ENCODE assay signal across 8 cellular contexts in the genomic region with DNA sequence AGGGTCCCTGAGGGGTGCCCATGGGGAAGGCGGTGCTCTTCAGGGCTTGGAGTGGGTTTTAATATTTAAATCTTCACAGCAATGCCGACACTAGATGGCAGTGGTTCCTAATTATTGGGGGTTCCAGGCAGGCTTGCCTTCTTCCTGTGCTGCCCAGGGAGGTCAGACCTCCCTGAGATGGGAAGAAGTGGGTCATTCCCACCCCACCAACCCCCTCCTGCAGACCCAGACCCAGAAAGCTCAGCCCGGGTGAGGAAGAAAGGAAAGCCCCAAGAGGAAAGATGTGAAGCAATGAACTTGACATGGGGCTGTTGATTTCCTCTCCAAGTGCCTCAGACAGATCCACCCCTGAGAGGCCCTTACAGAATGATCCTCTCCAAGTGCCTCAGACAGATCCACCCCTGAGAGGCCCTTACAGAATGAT.
A peak's percentile ranks its signal among the peaks of the same experiment; 100 is the strongest.
DNase-seq lines count a peak whose midpoint lies in the region; ATAC-seq and TF ChIP-seq lines count a peak whose summit lies in the region.

No MANE protein-coding gene starts in this region.

- POLR2A ChIA-PET in Panc1 (lab: Charles Lee) = no interaction called here

- TF ChIP-seq CTCF in Panc1 (IDR thresholded peaks at IDR 0.05) (peak; percentile 87), fibroblast of villous mesenchyme (IDR thresholded peaks at IDR 0.05; ENCODE audit: insufficient read depth, low read depth, low read length) (peak; percentile 71)

- in situ Hi-C loops in Panc1 (cut with HindIII; ENCODE audit: low pct_unique_long_range_greater_than_20kb, low sequenced_read_pairs) = no loop called here

- H3K27me3 Mint-ChIP-seq in activated T-cell treated with anti-CD3 and anti-CD28 coated beads, Interleukin-2, amount 50 U/mL, for 72 hours (ENCODE audit: low read depth) = no peaks in the 10 kb centered on the region

- CTCF ChIA-PET in Panc1 (lab: Charles Lee) = interaction anchor here (2.6 kb wide), 1 partner anchor 135 kb away, joined by 16 read pairs; no protein-coding TSS in a partner anchor

- no peaks in the 10 kb centered on the region for H3K9me3 Mint-ChIP-seq in activated T-cell treated with anti-CD3 and anti-CD28 coated beads, Interleukin-2, amount 50 U/mL, for 72 hours

- no peak overlapping the region for H3K27ac ChIP-seq in Panc1 (ENCODE audit: low read length)

- intact Hi-C loops in Panc1 (cut with micrococcal nuclease; ENCODE audit: unreplicated experiment) = loop anchor here (1.0 to 10.0 kb wide), 2 partner anchors 135 to 315 kb away; no protein-coding TSS in a partner anchor

- H3K4me1 Mint-ChIP-seq in activated T-cell treated with anti-CD3 and anti-CD28 coated beads, Interleukin-2, amount 50 U/mL, for 72 hours (ENCODE audit: low read depth) = no peaks in the 10 kb centered on the region

- H3K36me3 Mint-ChIP-seq in activated T-cell treated with anti-CD3 and anti-CD28 coated beads, Interleukin-2, amount 50 U/mL, for 72 hours (ENCODE audit: insufficient read depth in 2 of 2) = no peaks in the 10 kb centered on the region

- TF ChIP-seq RAD21 in Ishikawa (IDR thresholded peaks at IDR 0.05; ENCODE audit: low read depth) = peak; percentile 95

- DNase-seq in ELR (ENCODE audit: low read depth) = peak; percentile 81
- peak; percentile 45 for DNase-seq in Panc1 (ENCODE audit: low read depth, low spot score)
- peak; percentile 64 to 70 for DNase-seq in activated T-cell treated with anti-CD3 and anti-CD28 coated beads, Interleukin-2, amount 50 U/mL, for 72 hours
- peak; percentile 79 for DNase-seq in fibroblast of villous mesenchyme (ENCODE audit: low read depth)
- DNase-seq in occipital lobe (lab: John Stamatoyannopoulos, UW) = peak; percentile 15
- peak; percentile 61 for DNase-seq in ureter (ENCODE audit: low spot score)

- no peak overlapping the region for H3K4me3 Mint-ChIP-seq in activated T-cell treated with anti-CD3 and anti-CD28 coated beads, Interleukin-2, amount 50 U/mL, for 72 hours

- H3K27ac Mint-ChIP-seq in activated T-cell treated with anti-CD3 and anti-CD28 coated beads, Interleukin-2, amount 50 U/mL, for 72 hours = no peak overlapping the region

- no peak for TF ChIP-seq EP300 in Ishikawa (IDR thresholded peaks at IDR 0.05; ENCODE audit: borderline replicate concordance)

- no peaks in the 10 kb centered on the region for H3K36me3 ChIP-seq in Panc1 (ENCODE audit: control insufficient read depth, insufficient read depth, low read length)

- H3K9me3 ChIP-seq in Panc1 (ENCODE audit: control insufficient read depth, insufficient read depth, low read depth, low read length) = no peaks in the 10 kb centered on the region

- no peaks in the 10 kb centered on the region for H3K4me1 ChIP-seq in Panc1 (ENCODE audit: control insufficient read depth, insufficient read depth, low read length)

- H3K4me3 ChIP-seq in Panc1 (ENCODE audit: low read depth in 2 of 2, low read length in 2 of 2) (no peak overlapping the region), fibroblast of villous mesenchyme (ENCODE audit: low read depth, low read length) (no peak overlapping the region)

- peak; percentile 91 for ATAC-seq in GM21576 (IDR thresholded peaks at IDR 0.05; ENCODE audit: unreplicated experiment)
- peak; percentile 94 for ATAC-seq in Panc1
- peak; percentile 80 to 86 for ATAC-seq in activated T-cell treated with anti-CD3 and anti-CD28 coated beads, Interleukin-2, amount 50 U/mL, for 72 hours (replicated peaks in 1 of 2)

- H3K27me3 ChIP-seq in Panc1 (ENCODE audit: control insufficient read depth, insufficient read depth, low read length) = peaks cover 6% of the 10 kb centered on the region

- no TSS peak for BruUV-seq in Panc1 (replicated peaks; lab: Mats Ljungman, UMichigan)

TF ChIP-seq in Ishikawa, 13 proteins besides CTCF, POLR2A, EP300 and RAD21:
- TF ChIP-seq, protein P1, sequence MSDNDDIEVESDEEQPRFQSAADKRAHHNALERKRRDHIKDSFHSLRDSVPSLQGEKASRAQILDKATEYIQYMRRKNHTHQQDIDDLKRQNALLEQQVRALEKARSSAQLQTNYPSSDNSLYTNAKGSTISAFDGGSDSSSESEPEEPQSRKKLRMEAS (IDR thresholded peaks at IDR 0.05) = no peak
- TF ChIP-seq CEBPB (IDR thresholded peaks at IDR 0.05) (no peak), YY1 (IDR thresholded peaks at IDR 0.05; ENCODE audit: low read depth) (no peak), CREB1 (IDR thresholded peaks at IDR 0.05; ENCODE audit: low read depth) (no peak), EGR1 (IDR thresholded peaks at IDR 0.05) (no peak), TCF12 (IDR thresholded peaks at IDR 0.05; ENCODE audit: low read depth) (no peak), TAF1 (IDR thresholded peaks at IDR 0.05; ENCODE audit: low read depth) (no peak), TEAD4 (IDR thresholded peaks at IDR 0.05) (no peak)
- TF ChIP-seq, protein P2, sequence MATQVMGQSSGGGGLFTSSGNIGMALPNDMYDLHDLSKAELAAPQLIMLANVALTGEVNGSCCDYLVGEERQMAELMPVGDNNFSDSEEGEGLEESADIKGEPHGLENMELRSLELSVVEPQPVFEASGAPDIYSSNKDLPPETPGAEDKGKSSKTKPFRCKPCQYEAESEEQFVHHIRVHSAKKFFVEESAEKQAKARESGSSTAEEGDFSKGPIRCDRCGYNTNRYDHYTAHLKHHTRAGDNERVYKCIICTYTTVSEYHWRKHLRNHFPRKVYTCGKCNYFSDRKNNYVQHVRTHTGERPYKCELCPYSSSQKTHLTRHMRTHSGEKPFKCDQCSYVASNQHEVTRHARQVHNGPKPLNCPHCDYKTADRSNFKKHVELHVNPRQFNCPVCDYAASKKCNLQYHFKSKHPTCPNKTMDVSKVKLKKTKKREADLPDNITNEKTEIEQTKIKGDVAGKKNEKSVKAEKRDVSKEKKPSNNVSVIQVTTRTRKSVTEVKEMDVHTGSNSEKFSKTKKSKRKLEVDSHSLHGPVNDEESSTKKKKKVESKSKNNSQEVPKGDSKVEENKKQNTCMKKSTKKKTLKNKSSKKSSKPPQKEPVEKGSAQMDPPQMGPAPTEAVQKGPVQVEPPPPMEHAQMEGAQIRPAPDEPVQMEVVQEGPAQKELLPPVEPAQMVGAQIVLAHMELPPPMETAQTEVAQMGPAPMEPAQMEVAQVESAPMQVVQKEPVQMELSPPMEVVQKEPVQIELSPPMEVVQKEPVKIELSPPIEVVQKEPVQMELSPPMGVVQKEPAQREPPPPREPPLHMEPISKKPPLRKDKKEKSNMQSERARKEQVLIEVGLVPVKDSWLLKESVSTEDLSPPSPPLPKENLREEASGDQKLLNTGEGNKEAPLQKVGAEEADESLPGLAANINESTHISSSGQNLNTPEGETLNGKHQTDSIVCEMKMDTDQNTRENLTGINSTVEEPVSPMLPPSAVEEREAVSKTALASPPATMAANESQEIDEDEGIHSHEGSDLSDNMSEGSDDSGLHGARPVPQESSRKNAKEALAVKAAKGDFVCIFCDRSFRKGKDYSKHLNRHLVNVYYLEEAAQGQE (IDR thresholded peaks at IDR 0.05; ENCODE audit: low read depth) = no peak

Comparison
In these comparisons a context has a peak if more than half of its experiments do, and no peak if none do; other contexts are left out.
1. DNase-seq: peak in every context shown above with its lines; median percentile 81 in ELR; 79 in fibroblast of villous mesenchyme; 67 in activated T-cell treated with anti-CD3 and anti-CD28 coated beads, Interleukin-2, amount 50 U/mL, for 72 hours; 61 in ureter; 45 in Panc1; 15 in occipital lobe.